17 cellular contexts compared by ENCODE assay signal in genomic region chr16:66044616-66045015, GRCh38.
DNase-seq lines count a peak whose midpoint lies in the region; TF ChIP-seq lines count a peak whose summit lies in the region.
"Had no signal": no experiment of that assay in that cellular context is flagged by ENCODE, and none has a peak within 500 bp of the region (broad histone marks: within the 10 kb centered on the region; RNA-seq: fewer than 3 reads in every experiment).

No MANE protein-coding gene starts in this region.

- no peaks in the 10 kb centered on the region for H3K27me3 ChIP-seq in esophagus squamous epithelium
- H3K27me3 ChIP-seq: BLaER1 had no signal

- peak; percentile 16 for DNase-seq in fibroblast of peridontal ligament (ENCODE audit: extremely low read depth)
- DNase-seq in NCI-H345 (lab: John Stamatoyannopoulos, UW) = no peak
- DNase-seq in OCI-LY7 (ENCODE audit: low spot score) = no peak
- DNase-seq in esophagus squamous epithelium (lab: John Stamatoyannopoulos, UW) = no peak
- DNase-seq: Caco-2; CD4-positive, CD25-positive, alpha-beta regulatory T cell; CD8-positive, alpha-beta T cell; DMS153; DND-41; H9 had no signal

- peak overlapping the region; percentile 80 for H3K27ac ChIP-seq in VCaP
- no peak overlapping the region for H3K27ac ChIP-seq in OCI-LY7 (ENCODE audit: low read depth, low read length, poor library complexity, severe bottlenecking)
- no peak overlapping the region for H3K27ac ChIP-seq in esophagus squamous epithelium
- H3K27ac ChIP-seq: 22Rv1, BLaER1, C4-2B had no signal

- no peak overlapping the region for H3K4me3 ChIP-seq in OCI-LY7 (ENCODE audit: low read depth, low read length, poor library complexity, severe bottlenecking)
- no peak overlapping the region for H3K4me3 ChIP-seq in esophagus squamous epithelium
- H3K4me3 ChIP-seq: BLaER1, GM23338 had no signal

- WGBS in esophagus squamous epithelium, 2 donors = 61 to 70% methylated on average over 2 of the region's 2 CpGs

- no peak overlapping the region for H2AFZ ChIP-seq in OCI-LY7 (ENCODE audit: low read length)
- H2AFZ ChIP-seq: GM23338 had no signal

- peaks cover 21% of the 10 kb centered on the region for H3K4me1 Mint-ChIP-seq in nephron
- H3K4me1 Mint-ChIP-seq: B cell; CD4-positive, CD25-positive, alpha-beta regulatory T cell had no signal

- H3K4me1 ChIP-seq in OCI-LY7 (ENCODE audit: insufficient read depth, low read length, poor library complexity, severe bottlenecking) (no peaks in the 10 kb centered on the region), esophagus squamous epithelium (no peaks in the 10 kb centered on the region)
- H3K4me1 ChIP-seq: Caco-2 had no signal

- no peak for TF ChIP-seq POLR2A in esophagus squamous epithelium (IDR thresholded peaks at IDR 0.05)

- H3K4me2 ChIP-seq in OCI-LY7 (ENCODE audit: low read length) = no peak overlapping the region
- H3K4me2 ChIP-seq: BLaER1, GM23338 had no signal

- CTCF ChIA-PET in OCI-LY7 (lab: Charles Lee; ENCODE audit: unreplicated experiment) = no interaction called here

- no peak for TF ChIP-seq CTCF in VCaP (conservative IDR thresholded peaks at IDR 0.05)
- no peak for TF ChIP-seq CTCF in nephron (IDR thresholded peaks at IDR 0.05; ENCODE audit: unreplicated experiment in 3 of 3)
- TF ChIP-seq CTCF in OCI-LY7 (conservative IDR thresholded peaks at IDR 0.05; ENCODE audit: low read length) = no peak
- no peak for TF ChIP-seq CTCF in esophagus squamous epithelium (IDR thresholded peaks at IDR 0.05)

- POLR2A ChIA-PET in OCI-LY7 (lab: Charles Lee) = no interaction called here

- BruUV-seq in OCI-LY7 (replicated peaks; lab: Mats Ljungman, UMichigan) = no TSS peak

- no peaks in the 10 kb centered on the region for H3K79me2 ChIP-seq in OCI-LY7 (ENCODE audit: insufficient read depth, low read depth, low read length)

- H3K27ac Mint-ChIP-seq in nephron = peak overlapping the region in 2 of 3 experiments; percentile 47 to 56
- H3K27ac Mint-ChIP-seq: B cell; CD4-positive, CD25-positive, alpha-beta regulatory T cell; CD8-positive, alpha-beta T cell; GM23338; H9 had no signal

- H4K20me1 ChIP-seq in OCI-LY7 (ENCODE audit: insufficient read depth, low read length) = no peaks in the 10 kb centered on the region
- H4K20me1 ChIP-seq: BLaER1 had no signal

- H3K27me3 Mint-ChIP-seq in nephron (ENCODE audit: low read depth) = peaks cover 11% of the 10 kb centered on the region
- H3K27me3 Mint-ChIP-seq: CD4-positive, CD25-positive, alpha-beta regulatory T cell had no signal

- H3K4me3 Mint-ChIP-seq in nephron = no peak overlapping the region
- H3K4me3 Mint-ChIP-seq: B cell; CD4-positive, CD25-positive, alpha-beta regulatory T cell; CD8-positive, alpha-beta T cell; GM23338; H9 had no signal

- intact Hi-C loops in OCI-LY7 (cut with micrococcal nuclease; ENCODE audit: unreplicated experiment) = no loop called here
- intact Hi-C loops in esophagus squamous epithelium (cut with DNase I) = no loop called here

- H3K36me3 ChIP-seq in OCI-LY7 (ENCODE audit: insufficient read depth, low read length) = no peaks in the 10 kb centered on the region
- H3K36me3 ChIP-seq in esophagus squamous epithelium = no peaks in the 10 kb centered on the region
- H3K36me3 ChIP-seq: BLaER1 had no signal

- no peaks in the 10 kb centered on the region for H3K9me2 ChIP-seq in OCI-LY7 (ENCODE audit: insufficient read depth, low read length)

- peaks cover 12% of the 10 kb centered on the region for H3K9me3 Mint-ChIP-seq in nephron
- H3K9me3 Mint-ChIP-seq: CD8-positive, alpha-beta T cell; GM23338 had no signal

- no peaks in the 10 kb centered on the region for H3K9me3 ChIP-seq in OCI-LY7 (ENCODE audit: low read length)
- no peaks in the 10 kb centered on the region for H3K9me3 ChIP-seq in esophagus squamous epithelium
- H3K9me3 ChIP-seq: BLaER1, Caco-2 had no signal

- H3K36me3 Mint-ChIP-seq in nephron (ENCODE audit: low read depth) = no peaks in the 10 kb centered on the region
- H3K36me3 Mint-ChIP-seq: CD4-positive, CD25-positive, alpha-beta regulatory T cell; CD8-positive, alpha-beta T cell had no signal
